In genomic region chr12:79563021-79563739, GRCh38 we compare ENCODE assay signal across 22 cellular contexts.
"Had no signal": no experiment of that assay in that cellular context is flagged by ENCODE, and none has a peak within 500 bp of the region (broad histone marks: within the 10 kb centered on the region; RNA-seq: fewer than 3 reads in every experiment).

No MANE protein-coding gene starts in this region.

- H3K27me3 ChIP-seq: adrenal gland, breast epithelium, spleen had no signal

- H3K4me1 ChIP-seq: breast epithelium had no signal

- H3K27ac ChIP-seq: adrenal gland, breast epithelium, left ventricle myocardium inferior, spleen, thoracic aorta had no signal

- H3K4me1 Mint-ChIP-seq: activated naive CD4-positive, alpha-beta T cell treated with anti-CD3 and anti-CD28 coated beads, Interleukin-2, amount 50 U/mL, for 24 hours; neural crest cell had no signal

- H3K27me3 Mint-ChIP-seq: naive B cell; stimulated activated naive B cell treated with anti-CD40 and anti-IgM and Interleukin-4, amounts not matched to agents 10 μg/mL and 1 μg/mL and 100 μg/mL, for 72 hours had no signal

- DNase-seq: activated CD4-positive, alpha-beta T cell treated with anti-CD3 and anti-CD28 coated beads, Interleukin-2, amount 50 U/mL, for 1 hour; activated gamma-delta T cell; adrenal gland; cerebellar nuclear complex; effector CD8-positive, alpha-beta T cell; kidney; left ventricle myocardium inferior; mammary epithelial cell; naive B cell; spleen; stimulated activated CD4-positive, alpha-beta T cell treated with anti-CD3 and anti-CD28 coated beads, Interleukin-4, amount 100 ng/mL, for 4 hours; stimulated activated naive B cell treated with anti-CD40 and anti-IgM and Interleukin-4, amounts not matched to agents 10 μg/mL and 1 μg/mL and 100 μg/mL, for 72 hours had no signal

- ATAC-seq: activated CD4-positive, CD25-positive, alpha-beta regulatory T cell treated with anti-CD3 and anti-CD28 coated beads, Interleukin-2, amount 50 U/mL, for 24 hours; sciatic nerve; stimulated activated naive B cell treated with anti-CD40 and anti-IgM and Interleukin-4, amounts not matched to agents 10 μg/mL and 1 μg/mL and 100 μg/mL, for 72 hours had no signal

- H3K4me3 Mint-ChIP-seq: activated naive CD4-positive, alpha-beta T cell treated with anti-CD3 and anti-CD28 coated beads, Interleukin-2, amount 50 U/mL, for 24 hours; naive B cell; neural crest cell; stimulated activated naive B cell treated with anti-CD40 and anti-IgM and Interleukin-4, amounts not matched to agents 10 μg/mL and 1 μg/mL and 100 μg/mL, for 72 hours; T-helper 1 cell treated with Interleukin-12 subunit alpha and Interleukin-12 subunit beta and Interleukin-4 antibody, amounts not matched to agents 30 μg/mL and 1 μg/mL, for 36 hours had no signal

- H3K36me3 ChIP-seq: adrenal gland, breast epithelium, thoracic aorta had no signal

- H3K4me3 ChIP-seq: adrenal gland, breast epithelium, left ventricle myocardium inferior, spleen, thoracic aorta had no signal

- H3K9me3 Mint-ChIP-seq: activated naive CD4-positive, alpha-beta T cell treated with anti-CD3 and anti-CD28 coated beads, Interleukin-2, amount 50 U/mL, for 24 hours had no signal

- H3K27ac Mint-ChIP-seq: activated naive CD4-positive, alpha-beta T cell treated with anti-CD3 and anti-CD28 coated beads, Interleukin-2, amount 50 U/mL, for 24 hours; naive B cell; T-helper 1 cell treated with Interleukin-12 subunit alpha and Interleukin-12 subunit beta and Interleukin-4 antibody, amounts not matched to agents 30 μg/mL and 1 μg/mL, for 36 hours had no signal

- FAIRE-seq: astrocyte, frontal cortex, kidney, urothelium cell line had no signal

- H3K9me3 ChIP-seq: adrenal gland, thoracic aorta had no signal

- H3K36me3 Mint-ChIP-seq: activated naive CD4-positive, alpha-beta T cell treated with anti-CD3 and anti-CD28 coated beads, Interleukin-2, amount 50 U/mL, for 24 hours had no signal
